8 cellular contexts compared by ENCODE assay signal in genomic region chr10:50477287-50477686, GRCh38.
"Had no signal": no experiment of that assay in that cellular context is flagged by ENCODE, and none has a peak within 500 bp of the region (broad histone marks: within the 10 kb centered on the region; RNA-seq: fewer than 3 reads in every experiment).

No MANE protein-coding gene starts in this region.

- ATAC-seq: K562 had no signal

- FAIRE-seq: HTR-8/SVneo, K562 had no signal

- H3K9ac ChIP-seq: KMS-11 had no signal

- H3K4me2 ChIP-seq: KMS-11 had no signal

- DNase-seq: IMR-90, KBM-7, KG1 had no signal

- H3K27ac Mint-ChIP-seq: IgD-negative memory B cell had no signal

- H3K27me3 Mint-ChIP-seq: IgD-negative memory B cell had no signal

- H3K27ac ChIP-seq: HL-60, KMS-11 had no signal

- H3K4me3 ChIP-seq: K562 had no signal
